Comparison of ENCODE assay signal across 12 cellular contexts in the genomic region with DNA sequence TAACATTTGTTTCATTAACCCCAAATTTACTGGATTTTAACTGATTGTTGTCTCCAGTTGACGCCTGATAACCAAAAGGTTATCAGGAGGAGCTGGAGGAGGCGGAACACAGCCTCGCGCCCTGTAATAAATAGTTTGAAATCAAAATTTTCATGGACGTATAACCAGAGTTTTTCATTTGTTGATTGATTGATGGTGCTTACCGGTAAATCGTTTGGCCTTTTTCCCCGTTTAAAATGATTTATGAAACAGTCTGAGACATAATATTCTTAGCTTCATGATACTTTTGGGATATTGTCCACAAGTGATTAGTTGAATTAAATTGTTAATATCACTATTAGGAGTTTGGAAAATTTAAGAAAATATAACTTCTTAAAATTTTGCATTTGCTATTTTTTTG. TPM values are rescaled to one million over a fixed set of nuclear protein-coding genes. Genes with fewer than 3 reads are reported as not detected.
DNase-seq lines count a peak whose midpoint lies in the region; ATAC-seq and TF ChIP-seq lines count a peak whose summit lies in the region.
"Had no signal": no experiment of that assay in that cellular context is flagged by ENCODE, and none has a peak within 500 bp of the region (broad histone marks: within the 10 kb centered on the region; RNA-seq: fewer than 3 reads in every experiment).

No MANE protein-coding gene starts in this region.

- intact Hi-C loops in esophagus muscularis mucosa (cut with DNase I), result loop anchor here (2.0 to 10.0 kb wide), 2 partner anchors 63 to 131 kb away; a partner anchor contains a TSS

- no peak overlapping the region for H3K4me3 Mint-ChIP-seq in endothelial cell (ENCODE audit: unreplicated experiment)
- H3K4me3 Mint-ChIP-seq in T-cell, result peak overlapping the region in 1 of 3 donors; percentile 86

- CTCF ChIA-PET in T-cell (lab: Charles Lee), result interaction anchor here (0.7 to 1.3 kb wide), 5 partner anchors 38 to 106 kb away, joined by 3 to 4 read pairs (median 3); a partner anchor contains a TSS

- no peak overlapping the region for H3K27ac Mint-ChIP-seq in endothelial cell (ENCODE audit: unreplicated experiment)
- H3K27ac Mint-ChIP-seq in T-cell, result no peak overlapping the region

- DNase-seq in NB4 (ENCODE audit: low read depth), result no peak
- DNase-seq in esophagus muscularis mucosa (ENCODE audit: extremely low spot score), result no peak
- DNase-seq in endothelial cell (ENCODE audit: low spot score), result no peak
- no peak for DNase-seq in NCI-H2029 treated with DMSO at 0.1 percent for 48 hours (lab: John Stamatoyannopoulos, UW)
- no peak for DNase-seq in T-cell
- DNase-seq: DMS 273 treated with DMSO at 0.1 percent for 48 hours; immature natural killer cell; NCI-H2081 treated with DMSO at 0.1 percent for 48 hours; stimulated activated CD4-positive, alpha-beta T cell treated with anti-CD3 and anti-CD28 coated beads, Interleukin-4, amount 100 ng/mL, for 4 hours had no signal

- TF ChIP-seq CTCF in NB4 (IDR thresholded peaks at IDR 0.05; ENCODE audit: low read depth, low read length) (no peak), esophagus muscularis mucosa (IDR thresholded peaks at IDR 0.05) (no peak), endothelial cell (IDR thresholded peaks at IDR 0.05; ENCODE audit: unreplicated experiment) (no peak)

- 71% methylated on average over 8 of the region's 8 CpGs for WGBS in esophagus muscularis mucosa

- H3K27me3 ChIP-seq in esophagus muscularis mucosa (no peaks in the 10 kb centered on the region), rectal smooth muscle tissue (ENCODE audit: control insufficient read depth, insufficient read depth, low read length) (no peaks in the 10 kb centered on the region)

- no peaks in the 10 kb centered on the region for H3K36me3 Mint-ChIP-seq in endothelial cell (ENCODE audit: low read depth, unreplicated experiment)
- H3K36me3 Mint-ChIP-seq in T-cell, result no peaks in the 10 kb centered on the region
- H3K36me3 Mint-ChIP-seq: immature natural killer cell had no signal

- H3K27me3 Mint-ChIP-seq in endothelial cell (ENCODE audit: unreplicated experiment), result peaks cover 6% of the 10 kb centered on the region
- no peaks in the 10 kb centered on the region for H3K27me3 Mint-ChIP-seq in T-cell

- TF ChIP-seq POLR2A in NB4 (IDR thresholded peaks at IDR 0.05; ENCODE audit: extremely low read depth, insufficient read length), result no peak
- TF ChIP-seq POLR2A in esophagus muscularis mucosa (IDR thresholded peaks at IDR 0.05; ENCODE audit: low read depth), result no peak
- no peak for TF ChIP-seq POLR2A in GM18505 (IDR thresholded peaks at IDR 0.05; ENCODE audit: borderline replicate concordance, extremely low read depth, insufficient read depth, insufficient read length)

- no peak overlapping the region for H3K9ac ChIP-seq in rectal smooth muscle tissue (ENCODE audit: low read length)

- POLR2A ChIA-PET in T-cell (lab: Charles Lee), result interaction anchor here (0.6 to 2.5 kb wide), 4 partner anchors 63 to 1110 kb away, joined by 3 to 20 read pairs (median 5); a partner anchor contains a TSS

- H3K9me3 Mint-ChIP-seq in endothelial cell (ENCODE audit: unreplicated experiment) (no peaks in the 10 kb centered on the region), T-cell (no peaks in the 10 kb centered on the region)
- H3K9me3 Mint-ChIP-seq: immature natural killer cell had no signal

- peaks cover 14 to 34% (median 27%) of the 10 kb centered on the region in 4 donors for H3K4me1 ChIP-seq in esophagus muscularis mucosa
- peaks cover 7% of the 10 kb centered on the region for H3K4me1 ChIP-seq in rectal smooth muscle tissue (ENCODE audit: control insufficient read depth, insufficient read depth, low read length)

- H3K27ac ChIP-seq in esophagus muscularis mucosa (replicated peaks in 1 of 4), result peak overlapping the region; percentile 92 to 97 (median 96)
- peak overlapping the region; percentile 34 for H3K27ac ChIP-seq in rectal smooth muscle tissue (ENCODE audit: low read depth, low read length)

- peak overlapping the region; percentile 84 for H3K4me3 ChIP-seq in GM08714 (ENCODE audit: low read length)
- H3K4me3 ChIP-seq in NB4 (ENCODE audit: low read depth, low read length), result peak overlapping the region; percentile 86
- H3K4me3 ChIP-seq in esophagus muscularis mucosa, result peak overlapping the region in 3 of 4 donors; percentile 77 to 94 (median 94)
- H3K4me3 ChIP-seq in rectal smooth muscle tissue (ENCODE audit: low read length), result no peak overlapping the region

- H3K36me3 ChIP-seq in esophagus muscularis mucosa, result no peaks in the 10 kb centered on the region
- no peaks in the 10 kb centered on the region for H3K36me3 ChIP-seq in rectal smooth muscle tissue (ENCODE audit: control insufficient read depth, insufficient read depth, low read length)

- H3K9me3 ChIP-seq in esophagus muscularis mucosa, result no peaks in the 10 kb centered on the region

- ATAC-seq in GM18505 (IDR thresholded peaks at IDR 0.05; ENCODE audit: unreplicated experiment) (no peak), T-cell (replicated peaks in 1 of 4) (no peak)

- no peak for TF ChIP-seq EP300 in esophagus muscularis mucosa (IDR thresholded peaks at IDR 0.05)

- peaks cover 18% of the 10 kb centered on the region for H3K4me1 Mint-ChIP-seq in endothelial cell (ENCODE audit: unreplicated experiment)
- H3K4me1 Mint-ChIP-seq in T-cell, result peaks cover 15 to 22% (median 22%) of the 10 kb centered on the region in 3 donors

RNA-seq across cellular contexts. Expression of a gene that starts 1.7 kb away (rescaled TPM):
- total RNA-seq in esophagus muscularis mucosa (10 to 100 TPM; 17.6 to 27.2 (median 20.1) TPM), endothelial cell (ENCODE audit: unreplicated experiment) (57.2 TPM), T-cell (10 to 100 TPM; 13.4 to 29.0 (median 21.3) TPM)
